ENCODE assay signal across 8 cellular contexts in genomic region chr22:24247564-24248344, GRCh38. TPM values are rescaled to one million over a fixed set of nuclear protein-coding genes. Genes with fewer than 3 reads are reported as not detected.
DNase-seq lines count a peak whose midpoint lies in the region; ATAC-seq and TF ChIP-seq lines count a peak whose summit lies in the region.

No MANE protein-coding gene starts in this region.

- H3K36me3 ChIP-seq in CD4-positive, CD25-positive, alpha-beta regulatory T cell (ENCODE audit: control insufficient read depth, insufficient read depth, low read length), result no peaks in the 10 kb centered on the region
- H3K36me3 ChIP-seq in HAP-1 (replicated peaks) (no peaks in the 10 kb centered on the region), PC-9 (ENCODE audit: low read depth) (no peaks in the 10 kb centered on the region), neuronal stem cell (replicated peaks in 1 of 2; ENCODE audit: control insufficient read depth in 2 of 2, insufficient read depth in 2 of 2, low read length in 2 of 2) (no peaks in the 10 kb centered on the region), tibial nerve (no peaks in the 10 kb centered on the region)

- no peak for TF ChIP-seq POLR2A in tibial nerve (IDR thresholded peaks at IDR 0.05)

- H3K18ac ChIP-seq in neuronal stem cell (ENCODE audit: low read length), result peak overlapping the region; percentile 83

- no peaks in the 10 kb centered on the region for H3K79me2 ChIP-seq in PC-9 (ENCODE audit: low read depth)

- H3K27ac ChIP-seq in CD4-positive, CD25-positive, alpha-beta regulatory T cell (ENCODE audit: insufficient read depth, low read length, poor library complexity, severe bottlenecking), result no peak overlapping the region
- H3K27ac ChIP-seq in PC-9 (peak overlapping the region; percentile 68; the same call in 1 of the 2 replicates), neuronal stem cell (replicated peaks; ENCODE audit: low read length) (no peak overlapping the region), tibial nerve (peak overlapping the region; percentile 57 to 87 (median 80))

- no peak overlapping the region for H2BK120ac ChIP-seq in neuronal stem cell (ENCODE audit: low read depth, low read length)

- no peaks in the 10 kb centered on the region for H3K9me3 ChIP-seq in CD4-positive, CD25-positive, alpha-beta regulatory T cell (ENCODE audit: control insufficient read depth in 2 of 2, low read length in 2 of 2)
- H3K9me3 ChIP-seq in HAP-1 (no peaks in the 10 kb centered on the region), PC-9 (ENCODE audit: insufficient read depth, low read depth) (no peaks in the 10 kb centered on the region), neuronal stem cell (replicated peaks in 1 of 2; ENCODE audit: control insufficient read depth in 2 of 2, insufficient read depth in 1 of 2, low read depth in 1 of 2, low read length in 2 of 2) (no peaks in the 10 kb centered on the region), tibial nerve (no peaks in the 10 kb centered on the region)

- no peaks in the 10 kb centered on the region for H3K27me3 Mint-ChIP-seq in CD4-positive, CD25-positive, alpha-beta regulatory T cell

- H3K36me3 Mint-ChIP-seq in CD4-positive, CD25-positive, alpha-beta regulatory T cell, result no peaks in the 10 kb centered on the region

- in situ Hi-C loops in HAP-1 (cut with MboI; ENCODE audit: low sequenced_read_pairs), result loop anchor here (10.0 kb wide), 1 partner anchor 53 kb away; no protein-coding TSS in a partner anchor

- no peaks in the 10 kb centered on the region for H3K9me3 Mint-ChIP-seq in CD4-positive, CD25-positive, alpha-beta regulatory T cell

- no peak overlapping the region for H3K27ac Mint-ChIP-seq in CD4-positive, CD25-positive, alpha-beta regulatory T cell

- peak; percentile 20 to 49 (median 26) for DNase-seq in CD4-positive, CD25-positive, alpha-beta regulatory T cell
- peak; percentile 62 to 90 for DNase-seq in HAP-1 (ENCODE audit: low spot score in 2 of 2)
- DNase-seq in PC-9, result peak; percentile 77 to 86
- peak; percentile 21 for DNase-seq in activated T-helper 9 cell treated with anti-CD3 and anti-CD28 coated beads, Interleukin-2, amount 50 U/mL, for 16 hours (ENCODE audit: low read depth)
- DNase-seq in foreskin fibroblast, result peak; percentile 97 to 98
- peak; percentile 70 for DNase-seq in neuronal stem cell (ENCODE audit: low spot score)
- DNase-seq in tibial nerve (ENCODE audit: low spot score in 2 of 2), result peak; percentile 87 to 89

- H4K8ac ChIP-seq in neuronal stem cell (ENCODE audit: low read depth, low read length), result no peak overlapping the region

- CTCF ChIA-PET in PC-9 (lab: Charles Lee), result interaction anchor here (1.2 kb wide), 1 partner anchor 58 kb away, joined by 11 read pairs; no protein-coding TSS in a partner anchor

- no peak overlapping the region for H4K91ac ChIP-seq in neuronal stem cell (ENCODE audit: low read depth, low read length, poor library complexity)

- intact Hi-C loops in PC-9 (cut with micrococcal nuclease; ENCODE audit: unreplicated experiment), result loop anchor here (2.0 to 5.0 kb wide), 2 partner anchors 40 to 59 kb away; no protein-coding TSS in a partner anchor

- WGBS in neuronal stem cell (ENCODE audit: extremely low coverage in 2 of 2, insufficient read length in 2 of 2, insufficient replicate concordance in 1 of 2), 2 donors, result no CpG with 5 or more reads among the region's 23 CpGs
- WGBS in tibial nerve, 2 donors, result 24 to 27% methylated on average over 15 to 20 of the region's 23 CpGs

- no peaks in the 10 kb centered on the region; the same call in 1 of the 2 replicates for H3F3A ChIP-seq in PC-9 (ENCODE audit: insufficient read depth, low read depth)

- H3K4me2 ChIP-seq in PC-9, result peak overlapping the region; percentile 64
- H3K4me2 ChIP-seq in neuronal stem cell (ENCODE audit: insufficient read depth, low read length, poor library complexity, severe bottlenecking), result no peak overlapping the region

- peak overlapping the region; percentile 63 for H2AK5ac ChIP-seq in neuronal stem cell (ENCODE audit: low read depth, low read length)

- no TSS peak for BruUV-seq in PC-9 (replicated peaks; lab: Mats Ljungman, UMichigan)

- no peak overlapping the region for H3K4me3 Mint-ChIP-seq in CD4-positive, CD25-positive, alpha-beta regulatory T cell

- H2AFZ ChIP-seq in PC-9 (no peak overlapping the region), neuronal stem cell (ENCODE audit: low read length) (peak overlapping the region; percentile 94)

- no peaks in the 10 kb centered on the region for H3K9me2 ChIP-seq in PC-9 (ENCODE audit: insufficient read depth)

- H3K79me1 ChIP-seq in neuronal stem cell (ENCODE audit: low read depth, low read length), result no peaks in the 10 kb centered on the region

- peak overlapping the region; percentile 21 for H3K9ac ChIP-seq in neuronal stem cell (ENCODE audit: low read depth, low read length, poor library complexity)

- no peak overlapping the region for H3K14ac ChIP-seq in neuronal stem cell (ENCODE audit: low read length)

- peak overlapping the region; percentile 77 for H2BK5ac ChIP-seq in neuronal stem cell (ENCODE audit: low read length)

- H3K4me1 Mint-ChIP-seq in CD4-positive, CD25-positive, alpha-beta regulatory T cell, result peaks cover 0 to 13% (median 1%) of the 10 kb centered on the region in 4 donors

- TF ChIP-seq CTCF in PC-9 (conservative IDR thresholded peaks at IDR 0.05) (peak; percentile 86), foreskin fibroblast (IDR thresholded peaks at IDR 0.05; ENCODE audit: low read depth, low read length) (peak; percentile 81), tibial nerve (IDR thresholded peaks at IDR 0.05) (peak; percentile 65 to 98 (median 89))

- no peak overlapping the region for H3K4me3 ChIP-seq in CD4-positive, CD25-positive, alpha-beta regulatory T cell (ENCODE audit: low read depth, low read length)
- H3K4me3 ChIP-seq in HAP-1 (no peak overlapping the region), PC-9 (no peak overlapping the region), foreskin fibroblast (ENCODE audit: low read depth in 1 of 2, low read length in 2 of 2) (no peak overlapping the region), neuronal stem cell (ENCODE audit: low read length in 2 of 2) (no peak overlapping the region), tibial nerve (no peak overlapping the region)

- peak in 1 of 2 donors; percentile 87 for TF ChIP-seq EP300 in tibial nerve (IDR thresholded peaks at IDR 0.05)

- H3K23ac ChIP-seq in neuronal stem cell (ENCODE audit: low read depth, low read length, poor library complexity), result peak overlapping the region; percentile 31

- H2BK12ac ChIP-seq in neuronal stem cell (ENCODE audit: low read length), result no peak overlapping the region

- no peaks in the 10 kb centered on the region for H4K20me1 ChIP-seq in PC-9 (ENCODE audit: insufficient read depth)

- no peaks in the 10 kb centered on the region for H3K27me3 ChIP-seq in CD4-positive, CD25-positive, alpha-beta regulatory T cell (ENCODE audit: control insufficient read depth, insufficient read depth, low read length)
- H3K27me3 ChIP-seq in HAP-1 (ENCODE audit: low read depth) (no peaks in the 10 kb centered on the region), PC-9 (ENCODE audit: insufficient read depth, low read depth) (no peaks in the 10 kb centered on the region), neuronal stem cell (ENCODE audit: control insufficient read depth in 3 of 3, insufficient read depth in 3 of 3, low read depth in 1 of 3, low read length in 3 of 3) (no peaks in the 10 kb centered on the region), tibial nerve (no peaks in the 10 kb centered on the region)

- no peak overlapping the region for H2BK15ac ChIP-seq in neuronal stem cell (ENCODE audit: low read length)

- POLR2A ChIA-PET in PC-9 (lab: Charles Lee; ENCODE audit: unreplicated experiment), result no interaction called here

- peaks cover 4% of the 10 kb centered on the region for H3K4me1 ChIP-seq in CD4-positive, CD25-positive, alpha-beta regulatory T cell (ENCODE audit: control insufficient read depth, insufficient read depth, low read length, poor library complexity, severe bottlenecking)
- H3K4me1 ChIP-seq in HAP-1 (no peaks in the 10 kb centered on the region), PC-9 (replicated peaks; ENCODE audit: insufficient read depth) (peaks cover 14% of the 10 kb centered on the region), neuronal stem cell (ENCODE audit: control insufficient read depth in 2 of 2, insufficient read depth in 1 of 2, low read depth in 1 of 2, low read length in 2 of 2) (peaks cover 5 to 11% of the 10 kb centered on the region in 2 donors), tibial nerve (peaks cover 0 to 50% (median 34%) of the 10 kb centered on the region in 4 donors)

- ATAC-seq in CD4-positive, CD25-positive, alpha-beta regulatory T cell (ENCODE audit: low read depth in 2 of 2), result peak; percentile 40 to 58
- ATAC-seq in HG03439 (IDR thresholded peaks at IDR 0.05; ENCODE audit: unreplicated experiment), result no peak

- H3K4ac ChIP-seq in neuronal stem cell (ENCODE audit: low read length), result no peak overlapping the region

RNA-seq across cellular contexts. Expression of gene GGT5, which starts 2.9 kb away (rescaled TPM):
- not detected for total RNA-seq in CD4-positive, CD25-positive, alpha-beta regulatory T cell
- polyA plus RNA-seq in CD4-positive, CD25-positive, alpha-beta regulatory T cell, result not detected
- total RNA-seq in PC-9 (2021) (not detected in 2 replicates), tibial nerve (100 to 1,000 TPM in 1 of 4 donors, 10 to 100 TPM in 3; 35.8 to 156 (median 83.7) TPM)
- not detected for polyA plus RNA-seq in neuronal stem cell (2013, experiment 1 of 2)
- 0.01 TPM for polyA plus RNA-seq in neuronal stem cell (2013, experiment 2 of 2)

RNA-seq across cellular contexts. Expression of gene SPECC1L, which starts 22.9 kb away (rescaled TPM):
- total RNA-seq in CD4-positive, CD25-positive, alpha-beta regulatory T cell, result 39.6 TPM
- polyA plus RNA-seq in CD4-positive, CD25-positive, alpha-beta regulatory T cell, result 1 to 10 TPM; 4.1 to 8.6 (median 5.5) TPM
- total RNA-seq in PC-9 (2021) (37.6 and 38.9 TPM in 2 replicates), tibial nerve (10 to 100 TPM; 42.2 to 45.1 (median 43.6) TPM)
- polyA plus RNA-seq in neuronal stem cell (2013, experiment 1 of 2), result 24.1 TPM
- polyA plus RNA-seq in neuronal stem cell (2013, experiment 2 of 2), result 26.0 TPM

Comparison
In these comparisons a context has a peak if more than half of its experiments do, and no peak if none do; other contexts are left out.
1. DNase-seq: peak in every context shown above with its lines; median percentile 98 in foreskin fibroblast; 88 in tibial nerve; 82 in PC-9; 76 in HAP-1; 70 in neuronal stem cell; 26 in CD4-positive, CD25-positive, alpha-beta regulatory T cell; 21 in activated T-helper 9 cell treated with anti-CD3 and anti-CD28 coated beads, Interleukin-2, amount 50 U/mL, for 16 hours.
2. H3K27ac ChIP-seq: peak in PC-9 (single experiment) and tibial nerve (4 of 4); none in CD4-positive, CD25-positive, alpha-beta regulatory T cell (single experiment) and neuronal stem cell (single experiment).
3. RNA of gene GGT5, which starts 2.9 kb away (total RNA-seq): 35.8 to 156 TPM in tibial nerve; not detected in PC-9 and not detected in CD4-positive, CD25-positive, alpha-beta regulatory T cell (single experiment); every median in the first group is over 10 times any median in the second.
4. Peak in every context shown above with its lines, with median percentiles within 50 percentile points of each other: CTCF ChIP-seq.